ENCODE assay signal across 1 cellular context in the genomic region with DNA sequence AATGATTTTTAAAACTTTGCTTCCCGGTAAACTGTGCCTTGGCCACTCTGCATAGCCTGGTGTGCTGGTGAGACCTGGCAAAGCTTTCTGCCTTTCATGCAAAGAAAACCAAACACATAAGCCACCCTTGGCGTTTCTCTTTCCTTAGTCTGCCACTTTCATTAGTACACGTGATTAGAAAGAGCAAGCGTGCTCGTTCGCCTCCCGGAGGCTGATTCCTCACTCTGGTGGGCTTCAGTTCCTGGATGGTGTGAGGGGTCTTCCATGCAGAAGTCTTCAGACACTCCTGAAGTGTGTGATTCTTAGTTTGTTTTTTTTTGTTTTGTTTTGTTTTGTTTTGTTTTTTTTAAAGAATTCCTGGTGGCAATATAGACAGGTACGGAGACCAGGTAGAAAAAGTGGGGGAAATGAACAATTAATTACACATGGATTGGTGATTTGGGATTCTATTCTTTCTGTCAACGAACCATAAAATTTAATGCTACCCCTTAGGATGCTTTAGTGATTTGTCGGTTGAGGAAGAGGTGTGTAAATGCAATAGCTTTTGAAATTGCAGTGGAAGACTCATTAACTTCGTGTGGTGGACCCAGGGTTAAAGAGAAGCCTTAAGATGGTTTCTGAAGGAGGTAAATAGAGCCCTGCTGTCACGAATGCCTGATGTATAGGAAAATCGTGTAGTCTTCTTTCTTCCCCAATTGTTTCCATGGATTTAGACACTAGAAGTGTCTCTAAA.
A peak's percentile ranks its signal among the peaks of the same experiment; 100 is the strongest.
TF ChIP-seq lines count a peak whose summit lies in the region.

No MANE protein-coding gene starts in this region.

TF ChIP-seq in K562, 482 proteins besides CTCF, POLR2A, EP300 and RAD21 (continued from another document):
- no peak for TF ChIP-seq GTF3C2 (IDR thresholded peaks at IDR 0.05; ENCODE audit: borderline replicate concordance, extremely low read depth, insufficient read length)
- TF ChIP-seq, protein P1, sequence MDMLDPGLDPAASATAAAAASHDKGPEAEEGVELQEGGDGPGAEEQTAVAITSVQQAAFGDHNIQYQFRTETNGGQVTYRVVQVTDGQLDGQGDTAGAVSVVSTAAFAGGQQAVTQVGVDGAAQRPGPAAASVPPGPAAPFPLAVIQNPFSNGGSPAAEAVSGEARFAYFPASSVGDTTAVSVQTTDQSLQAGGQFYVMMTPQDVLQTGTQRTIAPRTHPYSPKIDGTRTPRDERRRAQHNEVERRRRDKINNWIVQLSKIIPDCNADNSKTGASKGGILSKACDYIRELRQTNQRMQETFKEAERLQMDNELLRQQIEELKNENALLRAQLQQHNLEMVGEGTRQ (CRISPR knock-in tag; IDR thresholded peaks at IDR 0.05), result peak; percentile 37; the same call in 1 of the 2 replicates
- no peak for TF ChIP-seq BDP1 (IDR thresholded peaks at IDR 0.05; ENCODE audit: insufficient read depth, insufficient read length)
- TF ChIP-seq RERE (CRISPR knock-in tag; IDR thresholded peaks at IDR 0.05; ENCODE audit: borderline replicate concordance), result no peak
- TF ChIP-seq ZFPM2 (CRISPR knock-in tag; IDR thresholded peaks at IDR 0.05), result no peak
- TF ChIP-seq DACH1 (IDR thresholded peaks at IDR 0.05; ENCODE audit: partially characterized antibody), result peak; percentile 36
- 0 out of 4 replicates have a peak, but pooled peaks of 1 of the 2 experiments have one; percentile 18 for TF ChIP-seq MLLT1 (IDR thresholded peaks at IDR 0.05)
- no peak for TF ChIP-seq ID3 (CRISPR knock-in tag; IDR thresholded peaks at IDR 0.05)
- TF ChIP-seq ID3 (tag; IDR thresholded peaks at IDR 0.05), result no peak
- TF ChIP-seq MYNN (IDR thresholded peaks at IDR 0.05), result no peak
- TF ChIP-seq MYNN (CRISPR knock-in tag; IDR thresholded peaks at IDR 0.05), result no peak
- peak; percentile 48 to 63; a peak in 3 of 4 replicates for TF ChIP-seq MNT (conservative IDR thresholded peaks at IDR 0.05)
- TF ChIP-seq ZNF143 (CRISPR knock-in tag; IDR thresholded peaks at IDR 0.05), result no peak
- 0 out of 2 replicates have a peak, but pooled peaks have one; percentile 14 for TF ChIP-seq ARID2 (IDR thresholded peaks at IDR 0.05)
- TF ChIP-seq, protein P2, sequence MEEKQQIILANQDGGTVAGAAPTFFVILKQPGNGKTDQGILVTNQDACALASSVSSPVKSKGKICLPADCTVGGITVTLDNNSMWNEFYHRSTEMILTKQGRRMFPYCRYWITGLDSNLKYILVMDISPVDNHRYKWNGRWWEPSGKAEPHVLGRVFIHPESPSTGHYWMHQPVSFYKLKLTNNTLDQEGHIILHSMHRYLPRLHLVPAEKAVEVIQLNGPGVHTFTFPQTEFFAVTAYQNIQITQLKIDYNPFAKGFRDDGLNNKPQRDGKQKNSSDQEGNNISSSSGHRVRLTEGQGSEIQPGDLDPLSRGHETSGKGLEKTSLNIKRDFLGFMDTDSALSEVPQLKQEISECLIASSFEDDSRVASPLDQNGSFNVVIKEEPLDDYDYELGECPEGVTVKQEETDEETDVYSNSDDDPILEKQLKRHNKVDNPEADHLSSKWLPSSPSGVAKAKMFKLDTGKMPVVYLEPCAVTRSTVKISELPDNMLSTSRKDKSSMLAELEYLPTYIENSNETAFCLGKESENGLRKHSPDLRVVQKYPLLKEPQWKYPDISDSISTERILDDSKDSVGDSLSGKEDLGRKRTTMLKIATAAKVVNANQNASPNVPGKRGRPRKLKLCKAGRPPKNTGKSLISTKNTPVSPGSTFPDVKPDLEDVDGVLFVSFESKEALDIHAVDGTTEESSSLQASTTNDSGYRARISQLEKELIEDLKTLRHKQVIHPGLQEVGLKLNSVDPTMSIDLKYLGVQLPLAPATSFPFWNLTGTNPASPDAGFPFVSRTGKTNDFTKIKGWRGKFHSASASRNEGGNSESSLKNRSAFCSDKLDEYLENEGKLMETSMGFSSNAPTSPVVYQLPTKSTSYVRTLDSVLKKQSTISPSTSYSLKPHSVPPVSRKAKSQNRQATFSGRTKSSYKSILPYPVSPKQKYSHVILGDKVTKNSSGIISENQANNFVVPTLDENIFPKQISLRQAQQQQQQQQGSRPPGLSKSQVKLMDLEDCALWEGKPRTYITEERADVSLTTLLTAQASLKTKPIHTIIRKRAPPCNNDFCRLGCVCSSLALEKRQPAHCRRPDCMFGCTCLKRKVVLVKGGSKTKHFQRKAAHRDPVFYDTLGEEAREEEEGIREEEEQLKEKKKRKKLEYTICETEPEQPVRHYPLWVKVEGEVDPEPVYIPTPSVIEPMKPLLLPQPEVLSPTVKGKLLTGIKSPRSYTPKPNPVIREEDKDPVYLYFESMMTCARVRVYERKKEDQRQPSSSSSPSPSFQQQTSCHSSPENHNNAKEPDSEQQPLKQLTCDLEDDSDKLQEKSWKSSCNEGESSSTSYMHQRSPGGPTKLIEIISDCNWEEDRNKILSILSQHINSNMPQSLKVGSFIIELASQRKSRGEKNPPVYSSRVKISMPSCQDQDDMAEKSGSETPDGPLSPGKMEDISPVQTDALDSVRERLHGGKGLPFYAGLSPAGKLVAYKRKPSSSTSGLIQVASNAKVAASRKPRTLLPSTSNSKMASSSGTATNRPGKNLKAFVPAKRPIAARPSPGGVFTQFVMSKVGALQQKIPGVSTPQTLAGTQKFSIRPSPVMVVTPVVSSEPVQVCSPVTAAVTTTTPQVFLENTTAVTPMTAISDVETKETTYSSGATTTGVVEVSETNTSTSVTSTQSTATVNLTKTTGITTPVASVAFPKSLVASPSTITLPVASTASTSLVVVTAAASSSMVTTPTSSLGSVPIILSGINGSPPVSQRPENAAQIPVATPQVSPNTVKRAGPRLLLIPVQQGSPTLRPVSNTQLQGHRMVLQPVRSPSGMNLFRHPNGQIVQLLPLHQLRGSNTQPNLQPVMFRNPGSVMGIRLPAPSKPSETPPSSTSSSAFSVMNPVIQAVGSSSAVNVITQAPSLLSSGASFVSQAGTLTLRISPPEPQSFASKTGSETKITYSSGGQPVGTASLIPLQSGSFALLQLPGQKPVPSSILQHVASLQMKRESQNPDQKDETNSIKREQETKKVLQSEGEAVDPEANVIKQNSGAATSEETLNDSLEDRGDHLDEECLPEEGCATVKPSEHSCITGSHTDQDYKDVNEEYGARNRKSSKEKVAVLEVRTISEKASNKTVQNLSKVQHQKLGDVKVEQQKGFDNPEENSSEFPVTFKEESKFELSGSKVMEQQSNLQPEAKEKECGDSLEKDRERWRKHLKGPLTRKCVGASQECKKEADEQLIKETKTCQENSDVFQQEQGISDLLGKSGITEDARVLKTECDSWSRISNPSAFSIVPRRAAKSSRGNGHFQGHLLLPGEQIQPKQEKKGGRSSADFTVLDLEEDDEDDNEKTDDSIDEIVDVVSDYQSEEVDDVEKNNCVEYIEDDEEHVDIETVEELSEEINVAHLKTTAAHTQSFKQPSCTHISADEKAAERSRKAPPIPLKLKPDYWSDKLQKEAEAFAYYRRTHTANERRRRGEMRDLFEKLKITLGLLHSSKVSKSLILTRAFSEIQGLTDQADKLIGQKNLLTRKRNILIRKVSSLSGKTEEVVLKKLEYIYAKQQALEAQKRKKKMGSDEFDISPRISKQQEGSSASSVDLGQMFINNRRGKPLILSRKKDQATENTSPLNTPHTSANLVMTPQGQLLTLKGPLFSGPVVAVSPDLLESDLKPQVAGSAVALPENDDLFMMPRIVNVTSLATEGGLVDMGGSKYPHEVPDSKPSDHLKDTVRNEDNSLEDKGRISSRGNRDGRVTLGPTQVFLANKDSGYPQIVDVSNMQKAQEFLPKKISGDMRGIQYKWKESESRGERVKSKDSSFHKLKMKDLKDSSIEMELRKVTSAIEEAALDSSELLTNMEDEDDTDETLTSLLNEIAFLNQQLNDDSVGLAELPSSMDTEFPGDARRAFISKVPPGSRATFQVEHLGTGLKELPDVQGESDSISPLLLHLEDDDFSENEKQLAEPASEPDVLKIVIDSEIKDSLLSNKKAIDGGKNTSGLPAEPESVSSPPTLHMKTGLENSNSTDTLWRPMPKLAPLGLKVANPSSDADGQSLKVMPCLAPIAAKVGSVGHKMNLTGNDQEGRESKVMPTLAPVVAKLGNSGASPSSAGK (IDR thresholded peaks at IDR 0.05), result peak; percentile 47
- TF ChIP-seq ARID1B (IDR thresholded peaks at IDR 0.05), result no peak
- TF ChIP-seq U2AF1 (optimal IDR thresholded peaks at IDR 0.05; ENCODE audit: low read depth, low read length), result no peak
- TF ChIP-seq, protein P3, sequence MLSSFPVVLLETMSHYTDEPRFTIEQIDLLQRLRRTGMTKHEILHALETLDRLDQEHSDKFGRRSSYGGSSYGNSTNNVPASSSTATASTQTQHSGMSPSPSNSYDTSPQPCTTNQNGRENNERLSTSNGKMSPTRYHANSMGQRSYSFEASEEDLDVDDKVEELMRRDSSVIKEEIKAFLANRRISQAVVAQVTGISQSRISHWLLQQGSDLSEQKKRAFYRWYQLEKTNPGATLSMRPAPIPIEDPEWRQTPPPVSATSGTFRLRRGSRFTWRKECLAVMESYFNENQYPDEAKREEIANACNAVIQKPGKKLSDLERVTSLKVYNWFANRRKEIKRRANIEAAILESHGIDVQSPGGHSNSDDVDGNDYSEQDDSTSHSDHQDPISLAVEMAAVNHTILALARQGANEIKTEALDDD (IDR thresholded peaks at IDR 0.05), result no peak
- TF ChIP-seq MBD2 (IDR thresholded peaks at IDR 0.05; ENCODE audit: borderline replicate concordance, low read depth), result no peak
